ENCODE assay signal across 12 cellular contexts in genomic region chr6:42184475-42184874, GRCh38. TPM values are rescaled to one million over a fixed set of nuclear protein-coding genes. Genes with fewer than 3 reads are reported as not detected.
"Had no signal": no experiment of that assay in that cellular context is flagged by ENCODE, and none has a peak within 500 bp of the region (broad histone marks: within the 10 kb centered on the region; RNA-seq: fewer than 3 reads in every experiment).

No MANE protein-coding gene starts in this region.

- H3K9ac ChIP-seq: KMS-11 had no signal

- H3K4me3 ChIP-seq: GM23338, HAP-1 had no signal

- ATAC-seq: GM23338, HCT116 had no signal

- H2AFZ ChIP-seq: GM23338 had no signal

- H3K27ac ChIP-seq: HL-60, KMS-11 had no signal

- H3K4me1 ChIP-seq: HAP-1 had no signal

- H3K36me3 ChIP-seq: HAP-1 had no signal

- H3K4me2 ChIP-seq: GM23338, KMS-11 had no signal

- DNase-seq: H7, HFFc6, Karpas-422, KBM-7 had no signal

- H3K9me3 ChIP-seq: HAP-1 had no signal

RNA-seq across cellular contexts. Expression of gene GUCA1B, which starts 10.3 kb away (rescaled TPM):
- total RNA-seq: H4, HT1080 had no signal
- polyA plus RNA-seq: GM23338 had no signal

RNA-seq across cellular contexts. Expression of gene GUCA1A, which starts 11.3 kb away (rescaled TPM):
- total RNA-seq: H4, HFFc6, HT1080 had no signal
- polyA plus RNA-seq: IgD-negative memory B cell had no signal

RNA-seq across cellular contexts. Expression of gene C6orf132, which starts 42.1 kb away (rescaled TPM):
- total RNA-seq: H4, HT1080 had no signal
- polyA plus RNA-seq: IgD-negative memory B cell had no signal
